In genomic region chr3:3782469-3782868, GRCh38 we compare ENCODE assay signal across 9 cellular contexts. TPM values are rescaled to one million over a fixed set of nuclear protein-coding genes. Genes with fewer than 3 reads are reported as not detected.
"Had no signal": no experiment of that assay in that cellular context is flagged by ENCODE, and none has a peak within 500 bp of the region (broad histone marks: within the 10 kb centered on the region; RNA-seq: fewer than 3 reads in every experiment).

No MANE protein-coding gene starts in this region.

- H3K4me3 ChIP-seq: GM12878 had no signal

- DNase-seq: GDM1, GF-D8 had no signal

- FAIRE-seq: G401.6, GM12878, GM12891, GM12892, GM18507, GM19239 had no signal

- ATAC-seq: GM12878 had no signal

RNA-seq across cellular contexts. Expression of gene LRRN1, which starts 16.8 kb away (rescaled TPM):
- total RNA-seq: G401, GM12878 had no signal
